ENCODE assay signal across 31 cellular contexts in the genomic region with DNA sequence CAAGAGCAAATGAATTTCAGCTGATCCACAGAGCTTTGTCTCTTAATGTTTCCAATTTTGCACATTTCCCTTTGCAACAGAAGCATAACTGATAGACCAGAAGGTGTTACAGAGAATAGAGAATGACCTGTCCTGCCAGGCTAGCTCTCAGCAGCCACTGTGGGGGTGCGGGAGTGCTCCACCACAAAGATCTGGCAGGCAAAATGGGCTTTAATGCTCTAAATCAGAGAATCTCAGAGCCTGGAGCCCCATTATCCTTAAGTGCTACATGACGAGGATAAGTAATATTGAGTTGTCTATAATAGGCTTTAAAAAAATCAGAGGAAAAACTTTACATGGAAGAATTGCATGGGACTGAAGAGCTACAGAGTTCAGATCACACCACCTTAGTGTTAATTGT.
"Had no signal": no experiment of that assay in that cellular context is flagged by ENCODE, and none has a peak within 500 bp of the region (broad histone marks: within the 10 kb centered on the region; RNA-seq: fewer than 3 reads in every experiment).

No MANE protein-coding gene starts in this region.

- H3K9me3 ChIP-seq: adrenal gland, ascending aorta, body of pancreas, breast epithelium had no signal

- H3K4me3 ChIP-seq: adrenal gland, ascending aorta, body of pancreas, breast epithelium, cardiac muscle cell had no signal

- H3K27ac ChIP-seq: adrenal gland, ascending aorta, body of pancreas, brain microvascular endothelial cell, breast epithelium, cardiac muscle cell had no signal

- DNase-seq: activated effector memory CD4-positive, alpha-beta T cell treated with anti-CD3 and anti-CD28 coated beads, Interleukin-2, amount 50 U/mL, for 16 hours; activated effector memory CD4-positive, alpha-beta T cell treated with Interleukin-2 at 50 U/mL for 16 hours; activated gamma-delta T cell; activated gamma-delta T cell treated with Interleukin-2 at 50 U/mL for 16 hours; activated naive CD4-positive, alpha-beta T cell; activated naive CD4-positive, alpha-beta T cell treated with anti-CD3 and anti-CD28 coated beads for 36 hours; activated naive CD4-positive, alpha-beta T cell treated with anti-CD3 and anti-CD28 coated beads, Interleukin-2, amount 10 ng/mL, durations not matched to agents 7 days and 5 days; activated naive CD4-positive, alpha-beta T cell treated with anti-CD3 and anti-CD28 coated beads, Interleukin-2, amount 50 U/mL, for 16 hours; activated naive CD4-positive, alpha-beta T cell treated with Interleukin-2 at 50 U/mL for 16 hours; activated naive CD8-positive, alpha-beta T cell treated with anti-CD3 and anti-CD28 coated beads for 36 hours; activated naive CD8-positive, alpha-beta T cell treated with anti-CD3 and anti-CD28 coated beads, Interleukin-2, amount 10 ng/mL, durations not matched to agents 7 days and 5 days; activated naive CD8-positive, alpha-beta T cell treated with anti-CD3 and anti-CD28 coated beads, Interleukin-2, amount 50 U/mL, for 24 hours; activated T-cell treated with anti-CD3 and anti-CD28 coated beads, Interleukin-2, amount 50 U/mL, for 24 hours; activated T-cell treated with anti-CD3 and anti-CD28 coated beads, Interleukin-2, amount 50 U/mL, for 4 hours; activated T-cell treated with anti-CD3 and anti-CD28 coated beads, Interleukin-2, amount 50 U/mL, for 48 hours; activated T-cell treated with anti-CD3 and anti-CD28 coated beads, Interleukin-2, amount 50 U/mL, for 72 hours; adrenal gland; amniotic stem cell; amygdala; anterior cingulate cortex; aorta; body of pancreas; brain microvascular endothelial cell; caudate nucleus; central memory CD4-positive, alpha-beta T cell; cerebellar nuclear complex had no signal

- H3K36me3 ChIP-seq: adrenal gland, ascending aorta, brain microvascular endothelial cell, breast epithelium, cardiac muscle cell had no signal

- ATAC-seq: activated naive CD4-positive, alpha-beta T cell treated with anti-CD3 and anti-CD28 coated beads, Interleukin-2, amount 50 U/mL, for 72 hours; activated naive CD8-positive, alpha-beta T cell treated with anti-CD3 and anti-CD28 coated beads, Interleukin-2, amount 50 U/mL, for 24 hours; activated T-cell treated with anti-CD3 and anti-CD28 coated beads, Interleukin-2, amount 50 U/mL, for 4 hours; activated T-cell treated with anti-CD3 and anti-CD28 coated beads, Interleukin-2, amount 50 U/mL, for 72 hours; activated T-helper 17 cell treated with anti-CD3 and anti-CD28 coated beads, Interleukin-2, amount 50 U/mL, for 72 hours; body of pancreas had no signal

- H3K27me3 ChIP-seq: adrenal gland, ascending aorta, body of pancreas, brain microvascular endothelial cell, breast epithelium, cardiac muscle cell had no signal
